ENCODE assay signal across 12 cellular contexts in genomic region chr4:98612318-98613250, GRCh38. TPM values are rescaled to one million over a fixed set of nuclear protein-coding genes. Genes with fewer than 3 reads are reported as not detected.
A peak's percentile ranks its signal among the peaks of the same experiment; 100 is the strongest.
DNase-seq lines count a peak whose midpoint lies in the region; ATAC-seq and TF ChIP-seq lines count a peak whose summit lies in the region.
"Had no signal": no experiment of that assay in that cellular context is flagged by ENCODE, and none has a peak within 500 bp of the region (broad histone marks: within the 10 kb centered on the region; RNA-seq: fewer than 3 reads in every experiment).

No MANE protein-coding gene starts in this region.

- TF ChIP-seq POLR2A in GM18505 (IDR thresholded peaks at IDR 0.05; ENCODE audit: borderline replicate concordance, extremely low read depth, insufficient read depth, insufficient read length) (no peak), thyroid gland (IDR thresholded peaks at IDR 0.05) (no peak)

- peak overlapping the region; percentile 21 for H3K4me3 Mint-ChIP-seq in activated B cell treated with CpG ODN at 0.5 μM for 24 hours
- peak overlapping the region in 7 of 10 donors; percentile 9 to 77 (median 57) for H3K4me3 Mint-ChIP-seq in naive thymus-derived CD8-positive, alpha-beta T cell
- H3K4me3 Mint-ChIP-seq: activated CD4-positive, alpha-beta memory T cell treated with anti-CD3 and anti-CD28 coated beads for 36 hours had no signal

- 94% methylated on average over 11 of the region's 11 CpGs for WGBS in GM23248 (ENCODE audit: low coverage in 1 of 2, low lambda C conversion rate in 2 of 2, missing lambda C conversion rate in 2 of 2), 2 experiments
- WGBS in thyroid gland, 2 donors: 79 to 81% methylated on average over 11 of the region's 11 CpGs

- H3K27me3 ChIP-seq in GM23248 (replicated peaks; ENCODE audit: insufficient read depth) (no peaks in the 10 kb centered on the region), thyroid gland (no peaks in the 10 kb centered on the region)
- H3K27me3 ChIP-seq: esophagus muscularis mucosa had no signal

- intact Hi-C loops in activated B cell treated with CpG ODN at 0.5 μM for 24 hours (cut with micrococcal nuclease) (no loop called here), thyroid gland (cut with DNase I) (no loop called here)

- POLR2A ChIA-PET in activated B cell treated with CpG ODN at 0.5 μM for 24 hours (lab: Charles Lee): no interaction called here
- POLR2A ChIA-PET in naive thymus-derived CD8-positive, alpha-beta T cell (lab: Charles Lee): no interaction called here

- DNase-seq in GM23248 (peak; percentile 14), activated B cell treated with CpG ODN at 0.5 μM for 24 hours (no peak), thyroid gland (no peak)
- DNase-seq in naive thymus-derived CD8-positive, alpha-beta T cell: no peak
- DNase-seq in stimulated activated CD4-positive, alpha-beta T cell treated with anti-CD3 and anti-CD28 coated beads, Interleukin-2, amount 100 ng/mL, for 48 hours: no peak
- DNase-seq: activated CD4-positive, alpha-beta memory T cell treated with anti-CD3 and anti-CD28 coated beads for 36 hours; KG1; NCI-H446 had no signal

- H3K9me3 ChIP-seq in GM23248 (ENCODE audit: low read depth): no peaks in the 10 kb centered on the region
- H3K9me3 ChIP-seq in thyroid gland: no peaks in the 10 kb centered on the region
- H3K9me3 ChIP-seq: esophagus muscularis mucosa had no signal

- TF ChIP-seq CTCF in activated B cell treated with CpG ODN at 0.5 μM for 24 hours (IDR thresholded peaks at IDR 0.05): no peak
- no peak for TF ChIP-seq CTCF in thyroid gland (IDR thresholded peaks at IDR 0.05)

- H3K79me2 ChIP-seq in GM23248 (ENCODE audit: insufficient read depth): peaks cover 100% of the 10 kb centered on the region

- no peaks in the 10 kb centered on the region for H3K27me3 Mint-ChIP-seq in activated B cell treated with CpG ODN at 0.5 μM for 24 hours
- H3K27me3 Mint-ChIP-seq in naive thymus-derived CD8-positive, alpha-beta T cell: no peaks in the 10 kb centered on the region
- H3K27me3 Mint-ChIP-seq: activated CD4-positive, alpha-beta memory T cell treated with anti-CD3 and anti-CD28 coated beads for 36 hours had no signal

- no peak overlapping the region for H3K9ac ChIP-seq in GM23248

- H3K4me1 Mint-ChIP-seq in activated B cell treated with CpG ODN at 0.5 μM for 24 hours: peaks cover 16% of the 10 kb centered on the region
- H3K4me1 Mint-ChIP-seq in naive thymus-derived CD8-positive, alpha-beta T cell: peaks cover 25 to 64% (median 53%) of the 10 kb centered on the region in 4 donors

- CTCF ChIA-PET in activated B cell treated with CpG ODN at 0.5 μM for 24 hours (lab: Charles Lee): no interaction called here

- H3K9me2 ChIP-seq in GM23248 (ENCODE audit: insufficient read depth): no peaks in the 10 kb centered on the region

- H3K9me3 Mint-ChIP-seq in activated B cell treated with CpG ODN at 0.5 μM for 24 hours: no peaks in the 10 kb centered on the region
- no peaks in the 10 kb centered on the region for H3K9me3 Mint-ChIP-seq in naive thymus-derived CD8-positive, alpha-beta T cell
- H3K9me3 Mint-ChIP-seq: activated CD4-positive, alpha-beta memory T cell treated with anti-CD3 and anti-CD28 coated beads for 36 hours had no signal

- H3K4me1 ChIP-seq in GM23248 (ENCODE audit: insufficient read depth): peaks cover 63% of the 10 kb centered on the region
- peaks cover 7 to 9% of the 10 kb centered on the region in 2 donors for H3K4me1 ChIP-seq in thyroid gland

- H3K36me3 ChIP-seq in GM23248 (ENCODE audit: low read depth) (no peaks in the 10 kb centered on the region), thyroid gland (no peaks in the 10 kb centered on the region)
- H3K36me3 ChIP-seq: esophagus muscularis mucosa had no signal

- peaks cover 25% of the 10 kb centered on the region; the same call in 1 of the 2 replicates for H3F3A ChIP-seq in GM23248 (ENCODE audit: insufficient read depth)

- no peaks in the 10 kb centered on the region for H3K36me3 Mint-ChIP-seq in activated B cell treated with CpG ODN at 0.5 μM for 24 hours (ENCODE audit: low read depth)
- peaks cover 0 to 2% (median 0%) of the 10 kb centered on the region in 3 donors for H3K36me3 Mint-ChIP-seq in naive thymus-derived CD8-positive, alpha-beta T cell

- H3K27ac ChIP-seq in GM23248: no peak overlapping the region; the same call in 1 of the 2 replicates
- H3K27ac ChIP-seq in thyroid gland: no peak overlapping the region
- H3K27ac ChIP-seq: esophagus muscularis mucosa had no signal

- in situ Hi-C loops in GM23248 (cut with MboI): no loop called here

- no peak overlapping the region for H3K27ac Mint-ChIP-seq in activated B cell treated with CpG ODN at 0.5 μM for 24 hours
- peak overlapping the region in 9 of 10 donors; percentile 5 to 83 (median 44) for H3K27ac Mint-ChIP-seq in naive thymus-derived CD8-positive, alpha-beta T cell
- H3K27ac Mint-ChIP-seq: activated CD4-positive, alpha-beta memory T cell treated with anti-CD3 and anti-CD28 coated beads for 36 hours had no signal

- H4K20me1 ChIP-seq in GM23248 (ENCODE audit: insufficient read depth): no peaks in the 10 kb centered on the region

- H3K4me2 ChIP-seq in GM23248 (ENCODE audit: unreplicated experiment): peak overlapping the region; percentile 55

- H3K4me3 ChIP-seq in GM23248 (no peak overlapping the region), thyroid gland (replicated peaks in 1 of 3) (no peak overlapping the region)
- H3K4me3 ChIP-seq: esophagus muscularis mucosa had no signal

- ATAC-seq in GM18505 (IDR thresholded peaks at IDR 0.05; ENCODE audit: unreplicated experiment) (peak; percentile 56), activated B cell treated with CpG ODN at 0.5 μM for 24 hours (ENCODE audit: low read depth) (peak; percentile 21), GM19351 (IDR thresholded peaks at IDR 0.05; ENCODE audit: unreplicated experiment) (no peak), GM19035 (IDR thresholded peaks at IDR 0.05; ENCODE audit: unreplicated experiment) (no peak)
- ATAC-seq in naive thymus-derived CD8-positive, alpha-beta T cell: peak; percentile 25 to 30

- no peak overlapping the region for H2AFZ ChIP-seq in GM23248

RNA-seq across cellular contexts. Expression of gene TSPAN5, which starts 45.8 kb away (rescaled TPM):
- 61.9 and 69.6 TPM in 2 replicates for total RNA-seq in GM23248 (2014; rRNA removed; shearing (Covaris generic))
- polyA plus RNA-seq in GM23248 (2016; fragmentation: Nextera tagmentation; extraction: Ambion mirVana): 70.8 and 76.6 TPM in 2 replicates
- total RNA-seq in activated B cell treated with CpG ODN at 0.5 μM for 24 hours (1.6 and 2.7 TPM in 2 replicates), thyroid gland (10 to 100 TPM; 26.4 to 48.0 (median 29.1) TPM)
- total RNA-seq in naive thymus-derived CD8-positive, alpha-beta T cell: 1 to 10 TPM; 5.0 to 5.4 TPM
- 10 to 100 TPM in 1 of 3 donors, 1 to 10 TPM in 2; 5.9 to 13.9 (median 9.6) TPM for polyA plus RNA-seq in naive thymus-derived CD8-positive, alpha-beta T cell

Comparison
In these comparisons a context has a peak if more than half of its experiments do, and no peak if none do; other contexts are left out.
1. ATAC-seq: peak in GM18505 (single experiment), activated B cell treated with CpG ODN at 0.5 μM for 24 hours (single experiment) and naive thymus-derived CD8-positive, alpha-beta T cell (2 of 2); none in GM19351 (single experiment) and GM19035 (single experiment).